ENCODE assay signal across 12 cellular contexts in genomic region chr14:102499401-102500189, GRCh38. TPM values are rescaled to one million over a fixed set of nuclear protein-coding genes. Genes with fewer than 3 reads are reported as not detected.
DNase-seq lines count a peak whose midpoint lies in the region; ATAC-seq, FAIRE-seq and TF ChIP-seq lines count a peak whose summit lies in the region.
"Had no signal": no experiment of that assay in that cellular context is flagged by ENCODE, and none has a peak within 500 bp of the region (broad histone marks: within the 10 kb centered on the region; RNA-seq: fewer than 3 reads in every experiment).

No MANE protein-coding gene starts in this region.

- no peak overlapping the region for H3K27ac ChIP-seq in CD4-positive, alpha-beta memory T cell (ENCODE audit: low read depth, low read length)
- H3K27ac ChIP-seq in GM12878 (ENCODE audit: control insufficient read depth, insufficient read depth): no peak overlapping the region
- peak overlapping the region; percentile 75 to 85 (median 80) for H3K27ac ChIP-seq in sigmoid colon
- no peak overlapping the region for H3K27ac ChIP-seq in CD4-positive, alpha-beta T cell (ENCODE audit: low read depth, low read length)

- POLR2A ChIA-PET in CD4-positive, alpha-beta memory T cell (lab: Charles Lee; ENCODE audit: partially characterized antibody): no interaction called here
- POLR2A ChIA-PET in GM12878 (lab: Charles Lee): no interaction called here
- POLR2A ChIA-PET in CD4-positive, alpha-beta T cell (lab: Charles Lee): no interaction called here

- in situ Hi-C loops in GM12878 (cut with MboI): no loop called here

- TF ChIP-seq EP300 in GM12878 (IDR thresholded peaks at IDR 0.05; ENCODE audit: borderline replicate concordance in 1 of 2, control insufficient read depth in 1 of 2, low read depth in 2 of 2, low read length in 2 of 2) (no peak), sigmoid colon (IDR thresholded peaks at IDR 0.05) (peak in 2 of 4 donors; percentile 6 to 44)

- 81% methylated on average over 23 of the region's 24 CpGs for WGBS in GM12878 (ENCODE audit: insufficient coverage, insufficient replicate concordance, low lambda C conversion rate, missing lambda C conversion rate)
- 90 to 91% methylated on average over 24 of the region's 24 CpGs for WGBS in sigmoid colon, 2 donors

- peaks cover 4 to 16% of the 10 kb centered on the region in 2 donors for H3K36me3 Mint-ChIP-seq in CD4-positive, alpha-beta memory T cell
- peaks cover 10% of the 10 kb centered on the region for H3K36me3 Mint-ChIP-seq in CD4-positive, alpha-beta T cell (ENCODE audit: low read depth)

- H2AFZ ChIP-seq in GM12878 (ENCODE audit: control insufficient read depth, low read depth, low read length): no peak overlapping the region

- peak; percentile 11; the same call in 2 of the 3 replicates for ATAC-seq in GM12878
- ATAC-seq in left cardiac atrium: peak; percentile 71 to 79
- no peak for ATAC-seq in CD4-positive, alpha-beta T cell (ENCODE audit: poor library complexity)

- no peak for DNase-seq in CD4-positive, alpha-beta memory T cell
- DNase-seq in GM12878 (ENCODE audit: low read depth, low spot score) (no peak), left cardiac atrium (peak; percentile 84), sigmoid colon (no peak), NCI-H187 treated with DMSO at 0.1 percent for 48 hours (lab: John Stamatoyannopoulos, UW) (no peak), NCI-H1436 (lab: John Stamatoyannopoulos, UW) (no peak)
- DNase-seq in CD4-positive, alpha-beta T cell: no peak
- DNase-seq in activated effector memory CD4-positive, alpha-beta T cell treated with Interleukin-2 at 50 U/mL for 16 hours: no peak
- DNase-seq: activated T-cell treated with anti-CD3 and anti-CD28 coated beads, Interleukin-2, amount 50 U/mL, for 4 hours; BE2C; NCI-H1694 had no signal

- H3K4me3 Mint-ChIP-seq in CD4-positive, alpha-beta memory T cell: no peak overlapping the region
- H3K4me3 Mint-ChIP-seq in CD4-positive, alpha-beta T cell: no peak overlapping the region
- H3K4me3 Mint-ChIP-seq: activated T-cell treated with anti-CD3 and anti-CD28 coated beads, Interleukin-2, amount 50 U/mL, for 4 hours; memory B cell had no signal

- H3K27me3 ChIP-seq in CD4-positive, alpha-beta memory T cell (ENCODE audit: insufficient read depth, low read length): no peaks in the 10 kb centered on the region
- H3K27me3 ChIP-seq in GM12878 (replicated peaks in 1 of 2; ENCODE audit: control insufficient read depth in 2 of 2, insufficient read depth in 2 of 2, low read length in 1 of 2) (no peaks in the 10 kb centered on the region), sigmoid colon (no peaks in the 10 kb centered on the region)
- H3K27me3 ChIP-seq in CD4-positive, alpha-beta T cell (ENCODE audit: control insufficient read depth, insufficient read depth, low read length): no peaks in the 10 kb centered on the region
- H3K27me3 ChIP-seq: BE2C had no signal

- FAIRE-seq in GM12878 (lab: Jason Lieb, UNC): no peak

- TF ChIP-seq CTCF in GM12878 (IDR thresholded peaks at IDR 0.05 in 2 of 3, conservative IDR thresholded peaks at IDR 0.05 in 1 of 3; ENCODE audit: control insufficient read depth in 2 of 3, extremely low read depth in 1 of 3, insufficient read depth in 1 of 3, low read depth in 3 of 3, low read length in 3 of 3) (no peak), sigmoid colon (IDR thresholded peaks at IDR 0.05) (no peak)
- no peak for TF ChIP-seq CTCF in CD4-positive, alpha-beta T cell (IDR thresholded peaks at IDR 0.05)

- H3K27ac Mint-ChIP-seq in CD4-positive, alpha-beta memory T cell: peak overlapping the region; percentile 64 to 91 (median 82)
- H3K27ac Mint-ChIP-seq in CD4-positive, alpha-beta T cell: no peak overlapping the region
- H3K27ac Mint-ChIP-seq: memory B cell had no signal

- H4K20me1 ChIP-seq in GM12878 (ENCODE audit: control insufficient read depth, insufficient read depth): no peaks in the 10 kb centered on the region

- CTCF ChIA-PET in CD4-positive, alpha-beta memory T cell (lab: Charles Lee; ENCODE audit: partially characterized antibody): interaction anchor here (1.0 to 2.9 kb wide), 4 partner anchors 10 to 62 kb away, joined by 3 to 10 read pairs (median 4); partner anchors contain the start of gene ANKRD9
- CTCF ChIA-PET in GM12878 (lab: Yijun Ruan, JAX): interaction anchor here (0.9 to 1.0 kb wide), 2 partner anchors 18 to 61 kb away, joined by 3 read pairs; no protein-coding TSS in a partner anchor
- CTCF ChIA-PET in CD4-positive, alpha-beta T cell (lab: Charles Lee): no interaction called here

- TF ChIP-seq POLR2A in GM12878 (IDR thresholded peaks at IDR 0.05; ENCODE audit: low read depth, low read length): no peak
- TF ChIP-seq POLR2A in sigmoid colon (IDR thresholded peaks at IDR 0.05): no peak

- intact Hi-C loops in CD4-positive, alpha-beta memory T cell (cut with micrococcal nuclease): no loop called here
- intact Hi-C loops in GM12878 (cut with micrococcal nuclease; ENCODE audit: unreplicated experiment) (no loop called here), left cardiac atrium (cut with DNase I) (no loop called here), sigmoid colon (cut with DNase I) (no loop called here)
- intact Hi-C loops in CD4-positive, alpha-beta T cell (cut with DNase I, micrococcal nuclease): no loop called here

- H3K9me3 ChIP-seq in CD4-positive, alpha-beta memory T cell (ENCODE audit: control insufficient read depth in 1 of 2, low read length in 2 of 2): no peaks in the 10 kb centered on the region
- H3K9me3 ChIP-seq in GM12878 (replicated peaks; ENCODE audit: control insufficient read depth, insufficient read depth, low read length) (no peaks in the 10 kb centered on the region), sigmoid colon (no peaks in the 10 kb centered on the region)
- no peaks in the 10 kb centered on the region for H3K9me3 ChIP-seq in CD4-positive, alpha-beta T cell (ENCODE audit: control insufficient read depth, low read length)
- H3K9me3 ChIP-seq: BE2C had no signal

- no peak overlapping the region for H3K4me2 ChIP-seq in GM12878 (ENCODE audit: control insufficient read depth, insufficient read depth)

- H3K4me1 Mint-ChIP-seq in CD4-positive, alpha-beta memory T cell: peaks cover 9 to 14% (median 10%) of the 10 kb centered on the region in 4 donors
- no peaks in the 10 kb centered on the region for H3K4me1 Mint-ChIP-seq in CD4-positive, alpha-beta T cell (ENCODE audit: low read depth)

- SMC1A ChIA-PET in GM12878 (lab: Charles Lee; ENCODE audit: uncharacterized antibody, unreplicated experiment): interaction anchor here (0.6 to 1.2 kb wide), 2 partner anchors 23 to 61 kb away, joined by 3 to 4 read pairs; no protein-coding TSS in a partner anchor

- no peaks in the 10 kb centered on the region for H3K36me3 ChIP-seq in CD4-positive, alpha-beta memory T cell (ENCODE audit: insufficient read depth, low read length)
- no peaks in the 10 kb centered on the region for H3K36me3 ChIP-seq in GM12878 (ENCODE audit: control insufficient read depth in 2 of 2, insufficient read depth in 2 of 2, low read length in 1 of 2)
- H3K36me3 ChIP-seq in sigmoid colon: peaks cover 0 to 27% (median 19%) of the 10 kb centered on the region in 4 donors
- H3K36me3 ChIP-seq: BE2C had no signal

- no TSS peak for BruUV-seq in GM12878 (replicated peaks; lab: Mats Ljungman, UMichigan)

- peaks cover 10% of the 10 kb centered on the region for H3K4me1 ChIP-seq in CD4-positive, alpha-beta memory T cell (ENCODE audit: insufficient read depth, low read length)
- no peaks in the 10 kb centered on the region for H3K4me1 ChIP-seq in GM12878 (ENCODE audit: control insufficient read depth, insufficient read depth, low read length)
- H3K4me1 ChIP-seq in sigmoid colon: peaks cover 0 to 21% (median 19%) of the 10 kb centered on the region in 4 donors

- RAD21 ChIA-PET in GM12878 (lab: Charles Lee; ENCODE audit: unreplicated experiment): no interaction called here

- H3K4me3 ChIP-seq in CD4-positive, alpha-beta memory T cell (ENCODE audit: low read length in 2 of 2): no peak overlapping the region
- H3K4me3 ChIP-seq in GM12878 (no peak overlapping the region), sigmoid colon (no peak overlapping the region)

- no peak for TF ChIP-seq RAD21 in GM12878 (IDR thresholded peaks at IDR 0.05; ENCODE audit: insufficient read depth, low read depth, low read length)

- no peaks in the 10 kb centered on the region for H3K27me3 Mint-ChIP-seq in CD4-positive, alpha-beta memory T cell
- no peaks in the 10 kb centered on the region for H3K27me3 Mint-ChIP-seq in CD4-positive, alpha-beta T cell
- H3K27me3 Mint-ChIP-seq: memory B cell had no signal

- H3K79me2 ChIP-seq in GM12878 (ENCODE audit: control insufficient read depth, insufficient read depth, low read length): no peaks in the 10 kb centered on the region

- H3K9me3 Mint-ChIP-seq in CD4-positive, alpha-beta memory T cell: no peaks in the 10 kb centered on the region
- H3K9me3 Mint-ChIP-seq in CD4-positive, alpha-beta T cell: no peaks in the 10 kb centered on the region
- H3K9me3 Mint-ChIP-seq: activated T-cell treated with anti-CD3 and anti-CD28 coated beads, Interleukin-2, amount 50 U/mL, for 4 hours; memory B cell had no signal

- no peak overlapping the region for H3K9ac ChIP-seq in GM12878 (ENCODE audit: control insufficient read depth, insufficient read depth, low read length)

TF ChIP-seq in GM12878, 131 proteins besides CTCF, POLR2A, EP300 and RAD21 (continues in another document):
- TF ChIP-seq ATF7 (IDR thresholded peaks at IDR 0.05; ENCODE audit: low read depth): no peak
- TF ChIP-seq CBFB (IDR thresholded peaks at IDR 0.05; ENCODE audit: low read depth): no peak

RNA-seq across cellular contexts. Expression of gene ANKRD9, which starts 10.0 kb away (rescaled TPM):
- total RNA-seq in CD4-positive, alpha-beta memory T cell: 1 to 10 TPM; 1.8 to 2.5 TPM
- polyA plus RNA-seq in CD4-positive, alpha-beta memory T cell: under 1 TPM in 1 of 2 donors, not detected in 1; 0.69 TPM
- 1.9 and 2.2 TPM in 2 replicates for total RNA-seq in GM12878 (2013; cell fraction: nucleolus; rRNA removed)
- total RNA-seq in GM12878 (2014; rRNA removed) (1.8 and 3.3 TPM in 2 replicates), GM12878 (2014; rRNA removed; fragmentation: Illumina TruSeq; extraction: Trizol) (0.54 and 0.78 TPM in 2 replicates), GM12878 (2021) (3.6 and 4.4 TPM in 2 replicates), left cardiac atrium (100 to 1,000 TPM in 1 of 2 donors, 10 to 100 TPM in 1; 97.0 to 160 TPM), sigmoid colon (10 to 100 TPM; 16.1 to 36.0 (median 23.4) TPM)
- 0.45 TPM for polyA plus RNA-seq in GM12878 (2011; ENCODE audit: low read depth)
- polyA plus RNA-seq in GM12878 (2011; rRNA removed) (0.33 and 0.43 TPM in 2 replicates), GM12878 (2014; fragmentation: Illumina TruSeq; extraction: Trizol) (0.30 and 0.43 TPM in 2 replicates), GM12878 (2014; fragmentation: Nextera tagmentation; extraction: Ambion mirVana) (under 1 TPM; 0.03 to 0.04 TPM), GM12878 (2014; rRNA removed) (3.2 and 3.4 TPM in 2 replicates), GM12878 (2016; fragmentation: Nextera tagmentation; extraction: Ambion mirVana) (under 1 TPM; 0.44 to 0.74 TPM), sigmoid colon (10 to 100 TPM in 2 of 3 donors, 1 to 10 TPM in 1; 9.6 to 28.7 (median 16.4) TPM)
- 0.58 and 1.0 TPM in 2 replicates for polyA plus RNA-seq in GM12878 (2011; cell fraction: cytosol; rRNA removed)
- 2.4 and 2.8 TPM in 2 replicates for polyA plus RNA-seq in GM12878 (2011; cell fraction: nucleus; rRNA removed)
- polyA plus RNA-seq in GM12878 (2012): 1.4 and 2.2 TPM in 2 replicates
- polyA minus RNA-seq in GM12878 (2011; rRNA and poly(A)+ RNA removed): 0.26 and 0.29 TPM in 2 replicates
- polyA minus RNA-seq in GM12878 (2011; cell fraction: cytosol; rRNA and poly(A)+ RNA removed): 0.80 and 1.7 TPM in 2 replicates
- polyA minus RNA-seq in GM12878 (2011; cell fraction: nucleus; rRNA and poly(A)+ RNA removed): 0.36 and 0.86 TPM in 2 replicates
- 1 to 10 TPM; 4.4 to 5.5 TPM for total RNA-seq in CD4-positive, alpha-beta T cell

Comparison
In these comparisons a context has a peak if more than half of its experiments do, and no peak if none do; other contexts are left out.
1. H3K27ac ChIP-seq: peak in sigmoid colon (4 of 4); none in CD4-positive, alpha-beta memory T cell (single experiment), GM12878 (single experiment) and CD4-positive, alpha-beta T cell (single experiment).